ENCODE assay signal across 1 cellular context in genomic region chr16:87692756-87693155, GRCh38.
TF ChIP-seq lines count a peak whose summit lies in the region.

No MANE protein-coding gene starts in this region.

TF ChIP-seq in HepG2, 621 proteins besides CTCF, POLR2A, EP300 and RAD21 (continued from another document):
- TF ChIP-seq PLSCR1 (CRISPR knock-in tag; IDR thresholded peaks at IDR 0.05; ENCODE audit: borderline replicate concordance), result no peak
- peak; percentile 82 for TF ChIP-seq RBM22 (optimal IDR thresholded peaks at IDR 0.05; ENCODE audit: low read length)
- TF ChIP-seq ZBTB34 (CRISPR knock-in tag; IDR thresholded peaks at IDR 0.05), result no peak
- TF ChIP-seq AGO2 (optimal IDR thresholded peaks at IDR 0.05; ENCODE audit: low read depth, low read length), result peak; percentile 89
- no peak for TF ChIP-seq THYN1 (CRISPR knock-in tag; IDR thresholded peaks at IDR 0.05; ENCODE audit: borderline replicate concordance, low read depth)
- peak; percentile 37; the same call in 1 of the 2 replicates for TF ChIP-seq KDM2A (CRISPR knock-in tag; IDR thresholded peaks at IDR 0.05; ENCODE audit: borderline replicate concordance, low read depth)
- no peak for TF ChIP-seq ZNF782 (CRISPR knock-in tag; IDR thresholded peaks at IDR 0.05; ENCODE audit: borderline replicate concordance)
- TF ChIP-seq HNRNPL (IDR thresholded peaks at IDR 0.05; ENCODE audit: low read depth, low read length), result peak; percentile 96
- TF ChIP-seq FOXC1 (CRISPR knock-in tag; IDR thresholded peaks at IDR 0.05; ENCODE audit: borderline replicate concordance), result no peak
- TF ChIP-seq PHF8 (CRISPR knock-in tag; IDR thresholded peaks at IDR 0.05), result no peak; the same call in 1 of the 2 replicates
- TF ChIP-seq POLR2G (IDR thresholded peaks at IDR 0.05; ENCODE audit: low read depth, low read length), result peak; percentile 37; the same call in 1 of the 2 replicates
